Comparison of ENCODE assay signal across 1 cellular context in genomic region chr15:79394231-79394630, GRCh38.
TF ChIP-seq lines count a peak whose summit lies in the region.

No MANE protein-coding gene starts in this region.

TF ChIP-seq in SK-N-SH treated with all-trans-retinoic acid at 6 μM for 48 hours, 23 proteins besides CTCF, POLR2A, EP300 and RAD21 (continued from another document):
- TF ChIP-seq PATZ1 (CRISPR knock-in tag; IDR thresholded peaks at IDR 0.05; ENCODE audit: borderline replicate concordance): no peak
- no peak for TF ChIP-seq ZNF8 (CRISPR knock-in tag; IDR thresholded peaks at IDR 0.05)
- TF ChIP-seq ISL1 (CRISPR knock-in tag; IDR thresholded peaks at IDR 0.05): no peak
- TF ChIP-seq CSRNP3 (CRISPR knock-in tag; IDR thresholded peaks at IDR 0.05): no peak
- TF ChIP-seq PPARA (CRISPR knock-in tag; IDR thresholded peaks at IDR 0.05; ENCODE audit: borderline replicate concordance): no peak
- no peak for TF ChIP-seq SNAI2 (CRISPR knock-in tag; IDR thresholded peaks at IDR 0.05)
- no peak for TF ChIP-seq TOX (CRISPR knock-in tag; IDR thresholded peaks at IDR 0.05; ENCODE audit: borderline replicate concordance)
- no peak for TF ChIP-seq ARNTL (CRISPR knock-in tag; IDR thresholded peaks at IDR 0.05; ENCODE audit: borderline replicate concordance, low read depth)
- no peak for TF ChIP-seq ZFP30 (CRISPR knock-in tag; IDR thresholded peaks at IDR 0.05)
- TF ChIP-seq ZNF565 (CRISPR knock-in tag; conservative IDR thresholded peaks at IDR 0.05; ENCODE audit: low read depth): no peak
- TF ChIP-seq TCF4 (CRISPR knock-in tag; IDR thresholded peaks at IDR 0.05; ENCODE audit: borderline replicate concordance): no peak
- no peak for TF ChIP-seq RARB (CRISPR knock-in tag; IDR thresholded peaks at IDR 0.05)
